In the genomic region with DNA sequence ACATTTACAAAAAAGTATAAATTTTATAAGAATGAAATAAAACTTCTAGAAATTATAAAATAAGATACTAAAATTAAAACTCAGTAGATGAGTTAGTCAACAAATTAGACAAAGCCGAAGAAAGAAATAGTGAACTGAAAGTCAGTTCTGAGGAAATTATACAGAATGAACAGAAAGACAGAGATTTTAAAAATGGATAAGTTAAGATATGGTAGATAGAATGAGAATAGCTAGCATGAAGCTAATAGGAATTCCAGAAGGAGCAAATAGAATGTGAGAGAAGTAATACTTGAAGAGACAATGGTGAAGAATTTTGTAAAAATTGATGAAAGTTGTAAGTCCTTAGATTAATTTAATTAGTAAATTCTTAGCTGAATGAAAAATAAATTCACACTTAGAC, we compare ENCODE assay signal across 34 cellular contexts.
"Had no signal": no experiment of that assay in that cellular context is flagged by ENCODE, and none has a peak within 500 bp of the region (broad histone marks: within the 10 kb centered on the region; RNA-seq: fewer than 3 reads in every experiment).

No MANE protein-coding gene starts in this region.

- H3K36me3 ChIP-seq: brain microvascular endothelial cell, gastrocnemius medialis, heart left ventricle, WERI-Rb-1 had no signal

- H3K9me3 Mint-ChIP-seq: effector memory CD8-positive, alpha-beta T cell had no signal

- H3K4me1 Mint-ChIP-seq: activated B cell treated with CpG ODN at 0.5 μM for 24 hours; central memory CD8-positive, alpha-beta T cell had no signal

- DNase-seq: activated B cell treated with CpG ODN at 0.5 μM for 24 hours; activated CD4-positive, alpha-beta T cell treated with anti-CD3 and anti-CD28 coated beads for 48 hours; activated CD4-positive, alpha-beta T cell treated with anti-CD3 and anti-CD28 coated beads, Interleukin-2, amount 50 U/mL, for 1 hour; activated CD4-positive, alpha-beta T cell treated with anti-CD3 and anti-CD28 coated beads, Interleukin-2, amount 50 U/mL, for 48 hours; activated CD8-positive, alpha-beta memory T cell treated with anti-CD3 and anti-CD28 coated beads for 24 hours; activated CD8-positive, alpha-beta T cell treated with anti-CD3 and anti-CD28 coated beads for 36 hours; activated effector memory CD4-positive, alpha-beta T cell treated with Interleukin-2 at 50 U/mL for 16 hours; activated gamma-delta T cell treated with Interleukin-2 at 50 U/mL for 16 hours; activated naive CD4-positive, alpha-beta T cell treated with anti-CD3 and anti-CD28 coated beads, Interleukin-2, amount 50 U/mL, for 16 hours; activated naive CD4-positive, alpha-beta T cell treated with Interleukin-2 at 50 U/mL for 16 hours; activated T-cell treated with anti-CD3 and anti-CD28 coated beads, Interleukin-2, amount 50 U/mL, for 4 hours; amniotic stem cell; anterior cingulate cortex; brain microvascular endothelial cell; dermis blood vessel endothelial cell; effector CD4-positive, alpha-beta T cell; effector memory CD8-positive, alpha-beta T cell; foreskin fibroblast; gastrocnemius medialis; glutamatergic neuron; heart left ventricle; T-helper 1 cell; T-helper 17 cell; T1000; WERI-Rb-1 had no signal

- FAIRE-seq: bronchial epithelial cell, endothelial cell of umbilical vein had no signal

- H3K27ac Mint-ChIP-seq: activated B cell treated with CpG ODN at 0.5 μM for 24 hours; activated CD8-positive, alpha-beta T cell treated with anti-CD3 and anti-CD28 coated beads for 36 hours; activated naive CD8-positive, alpha-beta T cell; activated T-helper 17 cell treated with anti-CD3 and anti-CD28 coated beads, Interleukin-2, amount 50 U/mL, for 72 hours; effector memory CD8-positive, alpha-beta T cell; T-helper 17 cell; T-helper 2 cell treated with Interferon-gamma antibody and Interleukin-4, amounts not matched to agents 5 μg/mL and 100 μg/mL, for 36 hours had no signal

- ATAC-seq: activated CD4-positive, CD25-positive, alpha-beta regulatory T cell treated with anti-CD3 and anti-CD28 coated beads, Interleukin-2, amount 50 U/mL, for 24 hours; activated CD8-positive, alpha-beta T cell treated with anti-CD3 and anti-CD28 coated beads for 36 hours; activated T-cell treated with anti-CD3 and anti-CD28 coated beads, Interleukin-2, amount 50 U/mL, for 4 hours; activated T-helper 17 cell treated with anti-CD3 and anti-CD28 coated beads, Interleukin-2, amount 50 U/mL, for 72 hours; effector memory CD8-positive, alpha-beta T cell; esophagus mucosa; gastrocnemius medialis; heart left ventricle; T-helper 17 cell had no signal

- H3K4me3 Mint-ChIP-seq: activated B cell treated with CpG ODN at 0.5 μM for 24 hours; activated CD8-positive, alpha-beta T cell treated with anti-CD3 and anti-CD28 coated beads for 36 hours; activated naive CD8-positive, alpha-beta T cell; activated T-cell treated with anti-CD3 and anti-CD28 coated beads, Interleukin-2, amount 50 U/mL, for 4 hours; activated T-helper 17 cell treated with anti-CD3 and anti-CD28 coated beads, Interleukin-2, amount 50 U/mL, for 72 hours; central memory CD8-positive, alpha-beta T cell; effector memory CD8-positive, alpha-beta T cell; T-helper 17 cell; T-helper 2 cell treated with Interferon-gamma antibody and Interleukin-4, amounts not matched to agents 5 μg/mL and 100 μg/mL, for 36 hours had no signal

- H3K4me3 ChIP-seq: coronary artery, gastrocnemius medialis, heart left ventricle had no signal

- H3K27ac ChIP-seq: coronary artery, gastrocnemius medialis, WERI-Rb-1 had no signal

- H3K9me3 ChIP-seq: gastrocnemius medialis had no signal

- H3K27me3 ChIP-seq: brain microvascular endothelial cell, gastrocnemius medialis had no signal

- H3K27me3 Mint-ChIP-seq: activated naive CD8-positive, alpha-beta T cell had no signal
